ENCODE assay signal across 1 cellular context in the genomic region with DNA sequence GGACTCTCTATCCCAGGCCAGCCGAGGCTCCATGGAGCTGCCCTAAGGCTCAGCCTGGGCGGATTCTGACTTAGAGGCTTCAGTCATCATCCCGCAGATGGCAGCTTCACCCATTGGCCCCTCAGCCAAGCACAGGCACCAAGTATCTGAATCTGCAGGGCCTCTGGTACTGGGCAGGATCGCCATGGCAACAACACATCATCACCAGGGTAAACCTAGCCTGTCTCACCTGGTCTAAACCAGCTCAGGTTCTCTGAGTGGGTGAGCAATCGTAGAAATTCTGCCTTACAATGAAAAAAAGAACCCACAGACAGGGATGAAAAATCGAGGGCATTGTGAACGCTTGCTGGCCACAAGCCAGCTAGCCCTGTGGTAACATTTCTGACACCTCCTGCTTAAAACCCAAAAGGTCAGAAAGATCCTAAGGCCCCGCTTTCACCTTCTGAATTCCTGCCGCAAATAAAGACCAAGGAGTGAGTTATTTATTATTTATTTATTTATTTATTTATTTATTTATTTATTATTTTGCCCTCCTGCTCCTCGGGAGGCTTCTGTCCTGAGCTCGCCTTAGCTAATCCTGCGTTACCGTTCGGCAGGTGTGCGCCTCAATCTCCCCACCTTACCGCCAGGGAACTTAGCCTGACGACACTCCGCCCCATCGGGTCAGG.
A peak's percentile ranks its signal among the peaks of the same experiment; 100 is the strongest.
TF ChIP-seq lines count a peak whose summit lies in the region.

No MANE protein-coding gene starts in this region.

TF ChIP-seq in HEK293, 187 proteins besides CTCF, POLR2A, EP300 and RAD21 (continued from another document):
- TF ChIP-seq ZNF19 (tag by site-specific recombination; IDR thresholded peaks at IDR 0.05; ENCODE audit: low read depth) (peak; percentile 79; the same call in 1 of the 2 replicates), ZNF426 (tag by site-specific recombination; IDR thresholded peaks at IDR 0.05) (peak; percentile 85), ZNF350 (tag by site-specific recombination; IDR thresholded peaks at IDR 0.05) (no peak), YY2 (tag by site-specific recombination; IDR thresholded peaks at IDR 0.05) (no peak), EGR2 (tag by site-specific recombination; IDR thresholded peaks at IDR 0.05; ENCODE audit: low read depth) (no peak), ZNF24 (tag by site-specific recombination; IDR thresholded peaks at IDR 0.05) (no peak), ZNF544 (tag by site-specific recombination; IDR thresholded peaks at IDR 0.05) (no peak), GLI2 (tag by site-specific recombination; IDR thresholded peaks at IDR 0.05; ENCODE audit: borderline replicate concordance, low read depth) (no peak; the same call in 1 of the 2 replicates), ZNF239 (tag by site-specific recombination; IDR thresholded peaks at IDR 0.05) (no peak), BCL11A (tag by site-specific recombination; IDR thresholded peaks at IDR 0.05; ENCODE audit: low read depth) (no peak), ZNF114 (tag by site-specific recombination; IDR thresholded peaks at IDR 0.05) (no peak), ZNF266 (tag by site-specific recombination; IDR thresholded peaks at IDR 0.05; ENCODE audit: low read depth) (peak; percentile 79), ZNF169 (tag by site-specific recombination; IDR thresholded peaks at IDR 0.05) (no peak), ZNF133 (tag by site-specific recombination; IDR thresholded peaks at IDR 0.05) (no peak), ZSCAN23 (tag by site-specific recombination; IDR thresholded peaks at IDR 0.05) (no peak), ZBTB21 (tag by site-specific recombination; IDR thresholded peaks at IDR 0.05) (peak; percentile 48; the same call in 1 of the 2 replicates), HOXA7 (CRISPR knock-in tag; IDR thresholded peaks at IDR 0.05; ENCODE audit: borderline replicate concordance) (no peak), ZNF140 (tag by site-specific recombination; IDR thresholded peaks at IDR 0.05) (peak; percentile 82), KLF9 (tag by site-specific recombination; IDR thresholded peaks at IDR 0.05; ENCODE audit: low read depth) (no peak), ZNF600 (tag by site-specific recombination; IDR thresholded peaks at IDR 0.05) (no peak), ZNF529 (tag by site-specific recombination; IDR thresholded peaks at IDR 0.05; ENCODE audit: insufficient replicate concordance) (no peak)
- TF ChIP-seq, protein P1, sequence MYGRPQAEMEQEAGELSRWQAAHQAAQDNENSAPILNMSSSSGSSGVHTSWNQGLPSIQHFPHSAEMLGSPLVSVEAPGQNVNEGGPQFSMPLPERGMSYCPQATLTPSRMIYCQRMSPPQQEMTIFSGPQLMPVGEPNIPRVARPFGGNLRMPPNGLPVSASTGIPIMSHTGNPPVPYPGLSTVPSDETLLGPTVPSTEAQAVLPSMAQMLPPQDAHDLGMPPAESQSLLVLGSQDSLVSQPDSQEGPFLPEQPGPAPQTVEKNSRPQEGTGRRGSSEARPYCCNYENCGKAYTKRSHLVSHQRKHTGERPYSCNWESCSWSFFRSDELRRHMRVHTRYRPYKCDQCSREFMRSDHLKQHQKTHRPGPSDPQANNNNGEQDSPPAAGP (tag by site-specific recombination; IDR thresholded peaks at IDR 0.05): no peak
- TF ChIP-seq, protein P2, sequence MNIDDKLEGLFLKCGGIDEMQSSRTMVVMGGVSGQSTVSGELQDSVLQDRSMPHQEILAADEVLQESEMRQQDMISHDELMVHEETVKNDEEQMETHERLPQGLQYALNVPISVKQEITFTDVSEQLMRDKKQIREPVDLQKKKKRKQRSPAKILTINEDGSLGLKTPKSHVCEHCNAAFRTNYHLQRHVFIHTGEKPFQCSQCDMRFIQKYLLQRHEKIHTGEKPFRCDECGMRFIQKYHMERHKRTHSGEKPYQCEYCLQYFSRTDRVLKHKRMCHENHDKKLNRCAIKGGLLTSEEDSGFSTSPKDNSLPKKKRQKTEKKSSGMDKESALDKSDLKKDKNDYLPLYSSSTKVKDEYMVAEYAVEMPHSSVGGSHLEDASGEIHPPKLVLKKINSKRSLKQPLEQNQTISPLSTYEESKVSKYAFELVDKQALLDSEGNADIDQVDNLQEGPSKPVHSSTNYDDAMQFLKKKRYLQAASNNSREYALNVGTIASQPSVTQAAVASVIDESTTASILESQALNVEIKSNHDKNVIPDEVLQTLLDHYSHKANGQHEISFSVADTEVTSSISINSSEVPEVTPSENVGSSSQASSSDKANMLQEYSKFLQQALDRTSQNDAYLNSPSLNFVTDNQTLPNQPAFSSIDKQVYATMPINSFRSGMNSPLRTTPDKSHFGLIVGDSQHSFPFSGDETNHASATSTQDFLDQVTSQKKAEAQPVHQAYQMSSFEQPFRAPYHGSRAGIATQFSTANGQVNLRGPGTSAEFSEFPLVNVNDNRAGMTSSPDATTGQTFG (tag by site-specific recombination; IDR thresholded peaks at IDR 0.05; ENCODE audit: borderline replicate concordance): no peak
- TF ChIP-seq, protein P3, sequence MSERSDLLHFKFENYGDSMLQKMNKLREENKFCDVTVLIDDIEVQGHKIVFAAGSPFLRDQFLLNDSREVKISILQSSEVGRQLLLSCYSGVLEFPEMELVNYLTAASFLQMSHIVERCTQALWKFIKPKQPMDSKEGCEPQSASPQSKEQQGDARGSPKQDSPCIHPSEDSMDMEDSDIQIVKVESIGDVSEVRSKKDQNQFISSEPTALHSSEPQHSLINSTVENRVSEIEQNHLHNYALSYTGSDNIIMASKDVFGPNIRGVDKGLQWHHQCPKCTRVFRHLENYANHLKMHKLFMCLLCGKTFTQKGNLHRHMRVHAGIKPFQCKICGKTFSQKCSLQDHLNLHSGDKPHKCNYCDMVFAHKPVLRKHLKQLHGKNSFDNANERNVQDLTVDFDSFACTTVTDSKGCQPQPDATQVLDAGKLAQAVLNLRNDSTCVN (tag by site-specific recombination; optimal IDR thresholded peaks at IDR 0.05): no peak
TF ChIP-seq in HEK293: peak in this region for 32.
